ENCODE assay signal across 8 cellular contexts in the genomic region with DNA sequence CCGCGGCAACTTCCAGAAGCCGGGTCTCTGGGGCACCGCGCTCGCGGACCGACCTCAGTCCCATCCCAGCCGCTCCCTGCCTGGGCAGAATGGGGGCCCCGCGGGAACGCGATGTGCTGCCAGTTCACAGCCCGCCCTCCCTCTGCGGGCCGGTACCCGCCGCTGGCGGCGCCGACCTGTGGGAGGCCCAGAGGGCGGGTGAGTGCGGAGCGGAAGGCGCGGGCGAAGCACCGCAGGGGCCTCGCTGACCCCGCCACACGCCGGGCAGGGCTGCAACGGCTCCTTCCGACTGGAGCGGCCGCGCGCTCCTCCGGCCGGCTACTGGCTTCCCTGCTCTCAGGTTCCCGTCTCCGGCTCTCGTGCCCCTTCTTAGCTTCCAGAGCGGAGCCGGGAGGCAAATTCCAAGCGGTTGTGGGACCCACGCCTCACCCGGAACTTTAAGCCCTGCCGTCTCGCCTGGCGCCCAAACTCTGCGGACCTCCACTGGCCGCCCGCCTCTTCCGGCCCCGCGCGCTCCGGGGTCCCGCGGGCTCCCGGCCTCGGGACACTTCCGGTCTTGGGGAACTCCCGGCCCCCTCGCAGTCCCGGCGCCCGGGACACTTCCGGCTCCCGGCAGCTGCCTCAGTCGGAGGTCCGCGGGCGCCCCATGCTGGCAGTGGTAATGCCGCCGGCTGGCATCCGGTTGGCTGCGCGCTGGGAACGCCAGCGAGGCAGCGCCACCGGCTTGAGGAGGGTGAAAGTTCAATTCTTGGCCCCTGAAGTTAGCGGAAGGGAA. TPM values are rescaled to one million over a fixed set of nuclear protein-coding genes. Genes with fewer than 3 reads are reported as not detected.
A peak's percentile ranks its signal among the peaks of the same experiment; 100 is the strongest.
DNase-seq lines count a peak whose midpoint lies in the region; ATAC-seq and TF ChIP-seq lines count a peak whose summit lies in the region.

A gene with protein sequence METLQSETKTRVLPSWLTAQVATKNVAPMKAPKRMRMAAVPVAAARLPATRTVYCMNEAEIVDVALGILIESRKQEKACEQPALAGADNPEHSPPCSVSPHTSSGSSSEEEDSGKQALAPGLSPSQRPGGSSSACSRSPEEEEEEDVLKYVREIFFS (minus strand): TSS at position 485 of the 775 bp plus-strand sequence. CDS start 1,785 bp downstream, outside the sequence.

- no peaks in the 10 kb centered on the region for H3K9me3 ChIP-seq in liver (ENCODE audit: control insufficient read depth in 4 of 4, low read length in 3 of 4)

- H3K4me3 ChIP-seq in liver (ENCODE audit: low read depth in 1 of 3, low read length in 3 of 3): peak within 1 kb of the TSS; percentile 69 to 87 (median 81)

- peak; percentile 54 for TF ChIP-seq CTCF in liver (IDR thresholded peaks at IDR 0.05; ENCODE audit: low read depth, low read length, missing input control)

- H3K9me3 Mint-ChIP-seq in activated CD4-positive, alpha-beta T cell treated with anti-CD3 and anti-CD28 coated beads, Interleukin-2, amount 10 ng/mL, durations not matched to agents 7 days and 5 days: no peaks in the 10 kb centered on the region
- no peaks in the 10 kb centered on the region for H3K9me3 Mint-ChIP-seq in dendritic cell treated with granulocyte-macrophage colony-stimulating factor and Interleukin-4, amounts not matched to agents 40 ng/mL and 50 ng/mL, for 4 days

- H3K27me3 Mint-ChIP-seq in activated CD4-positive, alpha-beta T cell treated with anti-CD3 and anti-CD28 coated beads, Interleukin-2, amount 10 ng/mL, durations not matched to agents 7 days and 5 days: no peaks in the 10 kb centered on the region
- H3K27me3 Mint-ChIP-seq in dendritic cell treated with granulocyte-macrophage colony-stimulating factor and Interleukin-4, amounts not matched to agents 40 ng/mL and 50 ng/mL, for 4 days: no peaks in the 10 kb centered on the region

- peak; percentile 72 for ATAC-seq in GM19328 (IDR thresholded peaks at IDR 0.05; ENCODE audit: unreplicated experiment)
- peak; percentile 60 for ATAC-seq in HG03520 (IDR thresholded peaks at IDR 0.05; ENCODE audit: unreplicated experiment)

- peak; percentile 77 to 83 for TF ChIP-seq RAD21 in liver (IDR thresholded peaks at IDR 0.05)

- CTCF ChIA-PET in activated CD4-positive, alpha-beta T cell treated with anti-CD3 and anti-CD28 coated beads, Interleukin-2, amount 10 ng/mL, durations not matched to agents 7 days and 5 days (lab: Charles Lee): interaction anchor here (0.6 to 2.6 kb wide), 17 partner anchors 10 to 849 kb away, joined by 3 to 21 read pairs (median 3); partner anchors contain the start of gene TMEM140

- intact Hi-C loops in dendritic cell treated with granulocyte-macrophage colony-stimulating factor and Interleukin-4, amounts not matched to agents 40 ng/mL and 50 ng/mL, for 4 days (cut with micrococcal nuclease): loop anchor here (2.0 kb wide), 2 partner anchors 40 to 184 kb away; partner anchors contain the start of genes AGBL3 and WDR91

- DNase-seq in C1 segment of cervical spinal cord (lab: John Stamatoyannopoulos, UW): peak in 13 of 14 donors; percentile 75 to 96 (median 87)
- peak; percentile 93 for DNase-seq in NCI-H526 treated with DMSO at 0.1 percent for 48 hours (lab: John Stamatoyannopoulos, UW)
- DNase-seq in activated CD4-positive, alpha-beta T cell treated with anti-CD3 and anti-CD28 coated beads, Interleukin-2, amount 10 ng/mL, durations not matched to agents 7 days and 5 days: peak; percentile 91
- peak; percentile 94 for DNase-seq in stimulated activated CD4-positive, alpha-beta T cell treated with anti-CD3 and anti-CD28 coated beads, Interleukin-4, amount 100 ng/mL, for 24 hours

- peaks cover 44% of the 10 kb centered on the region for H3K36me3 Mint-ChIP-seq in activated CD4-positive, alpha-beta T cell treated with anti-CD3 and anti-CD28 coated beads, Interleukin-2, amount 10 ng/mL, durations not matched to agents 7 days and 5 days (ENCODE audit: low read depth)
- H3K36me3 Mint-ChIP-seq in dendritic cell treated with granulocyte-macrophage colony-stimulating factor and Interleukin-4, amounts not matched to agents 40 ng/mL and 50 ng/mL, for 4 days (ENCODE audit: low read depth): peaks cover 60% of the 10 kb centered on the region

- POLR2A ChIA-PET in activated CD4-positive, alpha-beta T cell treated with anti-CD3 and anti-CD28 coated beads, Interleukin-2, amount 10 ng/mL, durations not matched to agents 7 days and 5 days (lab: Charles Lee): interaction anchor here (1.5 kb wide), 1 partner anchor 22 kb away, joined by 6 read pairs; the partner anchor contains the start of gene TMEM140

- peaks cover 56% of the 10 kb centered on the region for H3K4me1 Mint-ChIP-seq in activated CD4-positive, alpha-beta T cell treated with anti-CD3 and anti-CD28 coated beads, Interleukin-2, amount 10 ng/mL, durations not matched to agents 7 days and 5 days
- H3K4me1 Mint-ChIP-seq in dendritic cell treated with granulocyte-macrophage colony-stimulating factor and Interleukin-4, amounts not matched to agents 40 ng/mL and 50 ng/mL, for 4 days (ENCODE audit: low read depth): peaks cover 60% of the 10 kb centered on the region

- H3K9ac ChIP-seq in liver (ENCODE audit: low read depth in 1 of 2, low read length in 2 of 2): peak within 1 kb of the TSS; percentile 83 to 92

- under 1% methylated on average over 85 of the region's 85 CpGs for WGBS in liver

- H3K27me3 ChIP-seq in liver (ENCODE audit: control insufficient read depth in 4 of 4, insufficient read depth in 4 of 4, low read length in 3 of 4): no peaks in the 10 kb centered on the region

- H3K27ac ChIP-seq in liver (ENCODE audit: low read depth in 1 of 2, low read length in 2 of 2): peak within 1 kb of the TSS; percentile 94 to 99

- H3K36me3 ChIP-seq in liver (ENCODE audit: control insufficient read depth in 4 of 4, insufficient read depth in 3 of 4, low read depth in 1 of 4, low read length in 3 of 4): peaks cover 0 to 11% (median 7%) of the 10 kb centered on the region in 4 donors

- H3K27ac Mint-ChIP-seq in activated CD4-positive, alpha-beta T cell treated with anti-CD3 and anti-CD28 coated beads, Interleukin-2, amount 10 ng/mL, durations not matched to agents 7 days and 5 days: peak within 1 kb of the TSS; percentile 96
- H3K27ac Mint-ChIP-seq in dendritic cell treated with granulocyte-macrophage colony-stimulating factor and Interleukin-4, amounts not matched to agents 40 ng/mL and 50 ng/mL, for 4 days: peak within 1 kb of the TSS; percentile 99

- H3K4me1 ChIP-seq in liver (ENCODE audit: control insufficient read depth in 4 of 4, insufficient read depth in 4 of 4, low read length in 3 of 4): peaks cover 2 to 43% (median 23%) of the 10 kb centered on the region in 4 donors

- H3K4me3 Mint-ChIP-seq in activated CD4-positive, alpha-beta T cell treated with anti-CD3 and anti-CD28 coated beads, Interleukin-2, amount 10 ng/mL, durations not matched to agents 7 days and 5 days: peak within 1 kb of the TSS; percentile 90
- peak within 1 kb of the TSS; percentile 92 for H3K4me3 Mint-ChIP-seq in dendritic cell treated with granulocyte-macrophage colony-stimulating factor and Interleukin-4, amounts not matched to agents 40 ng/mL and 50 ng/mL, for 4 days

TF ChIP-seq in liver, 16 proteins besides CTCF, POLR2A, EP300 and RAD21 (continues in another document):
- TF ChIP-seq HNF4G (IDR thresholded peaks at IDR 0.05) (no peak), FOXA1 (IDR thresholded peaks at IDR 0.05) (no peak), ATF3 (IDR thresholded peaks at IDR 0.05) (no peak), FOXA2 (IDR thresholded peaks at IDR 0.05) (no peak), REST (IDR thresholded peaks at IDR 0.05) (peak; percentile 38), GABPA (IDR thresholded peaks at IDR 0.05 in 1 of 2, conservative IDR thresholded peaks at IDR 0.05 in 1 of 2) (peak; percentile 88 to 93), TAF1 (conservative IDR thresholded peaks at IDR 0.05) (peak; percentile 59), MAX (IDR thresholded peaks at IDR 0.05) (peak; percentile 9), YY1 (IDR thresholded peaks at IDR 0.05) (peak; percentile 75), RXRA (IDR thresholded peaks at IDR 0.05) (peak; percentile 13 to 51), HNF4A (conservative IDR thresholded peaks at IDR 0.05) (peak; percentile 44 to 48), SP1 (IDR thresholded peaks at IDR 0.05) (peak; percentile 83), NR2F2 (IDR thresholded peaks at IDR 0.05) (peak; percentile 66)

RNA-seq across cellular contexts. Expression of the gene that starts here (rescaled TPM):
- total RNA-seq in activated CD4-positive, alpha-beta T cell treated with anti-CD3 and anti-CD28 coated beads, Interleukin-2, amount 10 ng/mL, durations not matched to agents 7 days and 5 days: 10 to 100 TPM; 34.4 to 39.7 TPM
- total RNA-seq in liver: 10 to 100 TPM; 18.1 to 20.3 TPM
- 10 to 100 TPM; 13.2 to 14.0 TPM for polyA plus RNA-seq in liver

Comparison
In these comparisons a context has a peak if more than half of its experiments do, and no peak if none do; other contexts are left out.
1. Peak in every context shown above with its lines: DNase-seq, ATAC-seq, H3K4me3 ChIP-seq and H3K27ac ChIP-seq.